9 cellular contexts compared by ENCODE assay signal in the genomic region with DNA sequence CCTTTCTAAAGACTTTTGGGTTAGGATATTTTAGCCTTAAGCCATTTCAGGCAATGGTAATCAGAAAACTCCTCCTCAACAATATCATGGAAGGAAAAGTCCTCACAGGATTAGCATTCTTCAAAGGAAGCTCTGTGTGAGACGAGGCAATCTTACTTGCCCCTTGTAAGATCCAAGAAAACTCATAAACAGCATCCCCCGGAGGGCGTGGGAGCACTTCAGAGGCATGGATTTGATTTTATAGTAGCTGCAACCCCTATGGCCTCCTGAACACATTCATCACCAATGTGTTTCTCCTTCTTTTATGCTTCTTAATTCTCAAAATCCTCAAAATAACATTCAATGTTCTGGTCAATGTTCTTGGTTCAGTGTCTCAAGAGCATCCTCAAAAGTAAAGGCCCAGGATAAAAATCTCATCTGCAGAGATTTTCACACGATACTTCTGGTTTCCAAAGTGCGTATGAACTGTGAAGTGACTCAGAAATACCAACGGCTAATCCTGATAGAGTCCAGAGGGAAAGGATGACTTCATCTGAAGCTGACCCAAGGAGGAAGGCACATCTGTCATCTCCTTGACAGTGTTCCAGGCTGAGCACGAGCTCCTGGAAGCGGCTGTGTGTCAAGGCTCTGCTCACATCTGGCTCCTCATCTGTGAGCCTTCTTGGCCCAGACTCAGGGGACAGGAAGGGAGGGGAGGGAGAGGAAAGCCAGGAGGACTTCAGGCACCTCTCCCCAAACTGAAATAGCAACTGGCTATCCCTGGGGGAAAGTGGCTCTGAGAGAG. TPM values are rescaled to one million over a fixed set of nuclear protein-coding genes. Genes with fewer than 3 reads are reported as not detected.
DNase-seq lines count a peak whose midpoint lies in the region; ATAC-seq and TF ChIP-seq lines count a peak whose summit lies in the region.
"Had no signal": no experiment of that assay in that cellular context is flagged by ENCODE, and none has a peak within 500 bp of the region (broad histone marks: within the 10 kb centered on the region; RNA-seq: fewer than 3 reads in every experiment).

No MANE protein-coding gene starts in this region.

- TF ChIP-seq CTCF in heart left ventricle (IDR thresholded peaks at IDR 0.05) (no peak), sigmoid colon (IDR thresholded peaks at IDR 0.05) (no peak), WERI-Rb-1 (IDR thresholded peaks at IDR 0.05; ENCODE audit: low read depth, low read length) (no peak)

- TF ChIP-seq POLR2A in heart left ventricle (IDR thresholded peaks at IDR 0.05), result no peak
- no peak for TF ChIP-seq POLR2A in sigmoid colon (IDR thresholded peaks at IDR 0.05)

- H3K27me3 ChIP-seq in heart left ventricle, result no peaks in the 10 kb centered on the region
- no peaks in the 10 kb centered on the region for H3K27me3 ChIP-seq in sigmoid colon
- no peaks in the 10 kb centered on the region for H3K27me3 ChIP-seq in WERI-Rb-1 (ENCODE audit: insufficient read depth, low read depth, severe bottlenecking)

- H3K27ac ChIP-seq in heart left ventricle (peak overlapping the region; percentile 39 to 88 (median 72)), sigmoid colon (peak overlapping the region; percentile 87 to 93 (median 90)), WERI-Rb-1 (no peak overlapping the region)

- H3K36me3 ChIP-seq in heart left ventricle (no peaks in the 10 kb centered on the region), sigmoid colon (no peaks in the 10 kb centered on the region), WERI-Rb-1 (no peaks in the 10 kb centered on the region)

- H3K4me1 ChIP-seq in heart left ventricle, result peaks cover 3 to 37% (median 24%) of the 10 kb centered on the region in 12 donors
- peaks cover 0 to 34% (median 28%) of the 10 kb centered on the region in 4 donors for H3K4me1 ChIP-seq in sigmoid colon

- 27 to 45% (median 32%) methylated on average over 8 of the region's 8 CpGs for WGBS in heart left ventricle, 4 donors
- 62 to 71% methylated on average over 8 of the region's 8 CpGs for WGBS in sigmoid colon, 2 donors

- H3K4me3 ChIP-seq in heart left ventricle, result no peak overlapping the region
- no peak overlapping the region for H3K4me3 ChIP-seq in sigmoid colon
- H3K4me3 ChIP-seq in WERI-Rb-1 (ENCODE audit: low read depth, low read length), result no peak overlapping the region

- DNase-seq in ELF-1 (ENCODE audit: low read depth, low spot score) (peak; percentile 55), amniotic stem cell (lab: John Stamatoyannopoulos, UW) (peak; percentile 84), heart left ventricle (peak in 4 of 5 donors; percentile 87 to 91 (median 88)), sigmoid colon (peak; percentile 99), NCI-H2227 treated with DMSO at 0.1 percent for 48 hours (lab: John Stamatoyannopoulos, UW) (no peak), WERI-Rb-1 (no peak), cerebellar cortex (ENCODE audit: low spot score) (no peak)
- DNase-seq: activated CD8-positive, alpha-beta memory T cell treated with anti-CD3 and anti-CD28 coated beads for 24 hours had no signal

- peak; percentile 97 to 100 (median 98) for TF ChIP-seq EP300 in sigmoid colon (IDR thresholded peaks at IDR 0.05)

- peak; percentile 86 to 97 (median 96) for ATAC-seq in heart left ventricle
- ATAC-seq in HG02642 (IDR thresholded peaks at IDR 0.05; ENCODE audit: poor library complexity, unreplicated experiment), result no peak

- intact Hi-C loops in heart left ventricle (cut with DNase I) (loop anchor here in 9 of 10 donors (1.0 to 10.0 kb wide), 8 partner anchors 82 to 399 kb away; a partner anchor contains a TSS), sigmoid colon (cut with DNase I) (loop anchor here (2.0 to 10.0 kb wide), 4 partner anchors 36 to 396 kb away; a partner anchor contains a TSS)

- H3K9me3 ChIP-seq in heart left ventricle (no peaks in the 10 kb centered on the region), sigmoid colon (no peaks in the 10 kb centered on the region), WERI-Rb-1 (ENCODE audit: severe bottlenecking) (no peaks in the 10 kb centered on the region)

RNA-seq across cellular contexts. Expression of a gene that starts 49.3 kb away (rescaled TPM):
- total RNA-seq in heart left ventricle (10 to 100 TPM; 17.2 to 30.9 (median 21.7) TPM), sigmoid colon (10 to 100 TPM; 23.2 to 56.8 (median 32.8) TPM)
- polyA plus RNA-seq in heart left ventricle (10 to 100 TPM; 12.3 to 18.3 TPM), sigmoid colon (10 to 100 TPM in 2 of 3 donors, 1 to 10 TPM in 1; 4.4 to 16.9 (median 10.8) TPM)

Comparison
In these comparisons a context has a peak if more than half of its experiments do, and no peak if none do; other contexts are left out.
1. DNase-seq: peak in ELF-1 (single experiment), amniotic stem cell (single experiment), heart left ventricle (4 of 5) and sigmoid colon (single experiment); none in NCI-H2227 treated with DMSO at 0.1 percent for 48 hours (single experiment), WERI-Rb-1 (single experiment) and cerebellar cortex (single experiment).